ENCODE assay signal across 1 cellular context in genomic region chr18:32092422-32093105, GRCh38.
A peak's percentile ranks its signal among the peaks of the same experiment; 100 is the strongest.
TF ChIP-seq lines count a peak whose summit lies in the region.

No MANE protein-coding gene starts in this region.

TF ChIP-seq in WTC11, 78 proteins besides CTCF, POLR2A, EP300 and RAD21 (continued from another document):
- 0 out of 2 replicates have a peak, but pooled peaks have one; percentile 42 for TF ChIP-seq KAT7 (CRISPR knock-in tag; IDR thresholded peaks at IDR 0.05; ENCODE audit: borderline replicate concordance)
- TF ChIP-seq ZMAT4 (CRISPR knock-in tag; IDR thresholded peaks at IDR 0.05) = no peak
- TF ChIP-seq RORB (CRISPR knock-in tag; IDR thresholded peaks at IDR 0.05) = no peak
- no peak for TF ChIP-seq ZNF671 (CRISPR knock-in tag; IDR thresholded peaks at IDR 0.05)
- no peak for TF ChIP-seq HMGA2 (CRISPR knock-in tag; IDR thresholded peaks at IDR 0.05)
- TF ChIP-seq TP53 (CRISPR knock-in tag; IDR thresholded peaks at IDR 0.05) = 0 out of 2 replicates have a peak, but pooled peaks have one; percentile 16
- TF ChIP-seq NFYB (CRISPR knock-in tag; conservative IDR thresholded peaks at IDR 0.05; ENCODE audit: low read depth) = 0 out of 2 replicates have a peak, but pooled peaks have one; percentile 16
- TF ChIP-seq ZNF281 (CRISPR knock-in tag; IDR thresholded peaks at IDR 0.05) = peak; percentile 92; the same call in 1 of the 2 replicates
- TF ChIP-seq ZNF138 (CRISPR knock-in tag; conservative IDR thresholded peaks at IDR 0.05) = no peak
- no peak for TF ChIP-seq ZNF512 (CRISPR knock-in tag; IDR thresholded peaks at IDR 0.05; ENCODE audit: borderline replicate concordance)
- TF ChIP-seq FOXP4 (CRISPR knock-in tag; IDR thresholded peaks at IDR 0.05) = no peak
- no peak for TF ChIP-seq EMX1 (CRISPR knock-in tag; IDR thresholded peaks at IDR 0.05)
- TF ChIP-seq ZNF121 (CRISPR knock-in tag; IDR thresholded peaks at IDR 0.05) = no peak
- no peak for TF ChIP-seq CREB1 (CRISPR knock-in tag; IDR thresholded peaks at IDR 0.05)
- peak; percentile 67; the same call in 1 of the 2 replicates for TF ChIP-seq FOXK1 (CRISPR knock-in tag; IDR thresholded peaks at IDR 0.05)
- peak; percentile 58; the same call in 1 of the 2 replicates for TF ChIP-seq TEAD1 (CRISPR knock-in tag; IDR thresholded peaks at IDR 0.05)
- no peak for TF ChIP-seq SMAD4 (CRISPR knock-in tag; IDR thresholded peaks at IDR 0.05)
- TF ChIP-seq MYBL2 (CRISPR knock-in tag; IDR thresholded peaks at IDR 0.05) = no peak; the same call in 1 of the 2 replicates
- no peak; the same call in 1 of the 2 replicates for TF ChIP-seq E2F1 (CRISPR knock-in tag; IDR thresholded peaks at IDR 0.05)
- no peak for TF ChIP-seq GABPB1 (CRISPR knock-in tag; IDR thresholded peaks at IDR 0.05)
- no peak for TF ChIP-seq FOXJ3 (CRISPR knock-in tag; IDR thresholded peaks at IDR 0.05; ENCODE audit: borderline replicate concordance)
- TF ChIP-seq ZNF219 (CRISPR knock-in tag; IDR thresholded peaks at IDR 0.05; ENCODE audit: borderline replicate concordance) = no peak
- TF ChIP-seq ATF1 (CRISPR knock-in tag; IDR thresholded peaks at IDR 0.05) = no peak
- TF ChIP-seq ATF2 (CRISPR knock-in tag; IDR thresholded peaks at IDR 0.05; ENCODE audit: borderline replicate concordance, low read depth) = no peak
- TF ChIP-seq MAX (CRISPR knock-in tag; IDR thresholded peaks at IDR 0.05) = peak; percentile 77
- TF ChIP-seq JUN (CRISPR knock-in tag; IDR thresholded peaks at IDR 0.05) = no peak
- no peak for TF ChIP-seq ERG (CRISPR knock-in tag; IDR thresholded peaks at IDR 0.05)
- no peak for TF ChIP-seq SOX15 (CRISPR knock-in tag; IDR thresholded peaks at IDR 0.05)
- no peak for TF ChIP-seq OVOL2 (CRISPR knock-in tag; IDR thresholded peaks at IDR 0.05; ENCODE audit: borderline replicate concordance)
- TF ChIP-seq NR3C1 (CRISPR knock-in tag; conservative IDR thresholded peaks at IDR 0.05; ENCODE audit: low read depth) = no peak
- TF ChIP-seq ZNF425 (CRISPR knock-in tag; conservative IDR thresholded peaks at IDR 0.05) = no peak
- no peak for TF ChIP-seq ZSCAN18 (CRISPR knock-in tag; IDR thresholded peaks at IDR 0.05)
